In genomic region chr9:122526602-122527001, GRCh38 we compare ENCODE assay signal across 25 cellular contexts. TPM values are rescaled to one million over a fixed set of nuclear protein-coding genes. Genes with fewer than 3 reads are reported as not detected.
"Had no signal": no experiment of that assay in that cellular context is flagged by ENCODE, and none has a peak within 500 bp of the region (broad histone marks: within the 10 kb centered on the region; RNA-seq: fewer than 3 reads in every experiment).

No MANE protein-coding gene starts in this region.

- H3K36me3 Mint-ChIP-seq: activated CD8-positive, alpha-beta memory T cell treated with anti-CD3 and anti-CD28 coated beads, Interleukin-2, amount 10 ng/mL, durations not matched to agents 7 days and 5 days; natural killer cell had no signal

- H3K9ac ChIP-seq: parathyroid adenoma had no signal

- DNase-seq: activated CD8-positive, alpha-beta memory T cell treated with anti-CD3 and anti-CD28 coated beads, Interleukin-2, amount 10 ng/mL, durations not matched to agents 7 days and 5 days; activated naive CD4-positive, alpha-beta T cell treated with Interleukin-2 at 50 U/mL for 16 hours; adrenal gland; erythroblast; foreskin melanocyte; glutamatergic neuron; hypothalamus; lower lobe of right lung; natural killer cell; sigmoid colon; stimulated activated naive CD4-positive, alpha-beta T cell; SW 1271 had no signal

- H3K79me2 ChIP-seq: parathyroid adenoma had no signal

- H2AFZ ChIP-seq: parathyroid adenoma had no signal

- H3K36me3 ChIP-seq: adrenal gland, breast epithelium, lower lobe of right lung, neutrophil, sigmoid colon, tibial nerve had no signal

- H3K4me1 Mint-ChIP-seq: activated CD8-positive, alpha-beta memory T cell treated with anti-CD3 and anti-CD28 coated beads, Interleukin-2, amount 10 ng/mL, durations not matched to agents 7 days and 5 days; natural killer cell; WTC11 had no signal

- H3K4me1 ChIP-seq: adrenal gland, breast epithelium, lower lobe of right lung, parathyroid adenoma, sigmoid colon, tibial nerve had no signal

- H3K4me3 ChIP-seq: adrenal gland, breast epithelium, coronary artery, lower lobe of right lung, sigmoid colon, tibial nerve had no signal

- H3K4me3 Mint-ChIP-seq: activated CD8-positive, alpha-beta memory T cell treated with anti-CD3 and anti-CD28 coated beads, Interleukin-2, amount 10 ng/mL, durations not matched to agents 7 days and 5 days; natural killer cell; WTC11 had no signal

- FAIRE-seq: astrocyte, endometrium, keratinocyte, TTC549, urothelium cell line had no signal

- H3K27ac Mint-ChIP-seq: activated CD8-positive, alpha-beta memory T cell treated with anti-CD3 and anti-CD28 coated beads, Interleukin-2, amount 10 ng/mL, durations not matched to agents 7 days and 5 days; natural killer cell; WTC11 had no signal

- H3K27me3 ChIP-seq: breast epithelium, sigmoid colon, tibial nerve had no signal

- H3K9me3 ChIP-seq: adrenal gland, breast epithelium, lower lobe of right lung, neutrophil, sigmoid colon, tibial nerve had no signal

- ATAC-seq: activated CD8-positive, alpha-beta memory T cell treated with anti-CD3 and anti-CD28 coated beads, Interleukin-2, amount 10 ng/mL, durations not matched to agents 7 days and 5 days; lower lobe of right lung; natural killer cell; Right ventricle myocardium inferior; WTC11 had no signal

- H3K9me3 Mint-ChIP-seq: natural killer cell had no signal

- H3K27ac ChIP-seq: adrenal gland, breast epithelium, coronary artery, lower lobe of right lung, neutrophil, parathyroid adenoma, sigmoid colon, tibial nerve had no signal

RNA-seq across cellular contexts. Expression of gene OR1N1, which starts 0.5 kb away (rescaled TPM):
- total RNA-seq: activated CD8-positive, alpha-beta memory T cell treated with anti-CD3 and anti-CD28 coated beads, Interleukin-2, amount 10 ng/mL, durations not matched to agents 7 days and 5 days; adrenal gland; astrocyte; breast epithelium; lower lobe of right lung; natural killer cell; Right ventricle myocardium inferior; sigmoid colon; T-helper 2 cell treated with Interferon-gamma antibody and Interleukin-4, amounts not matched to agents 100 ng/mL and 5 ng/mL, for 36 hours; tibial nerve; WTC11 had no signal
- polyA plus RNA-seq: adrenal gland, keratinocyte, sigmoid colon had no signal

RNA-seq across cellular contexts. Expression of gene OR1J4, which starts 7.7 kb away (rescaled TPM):
- total RNA-seq: activated CD8-positive, alpha-beta memory T cell treated with anti-CD3 and anti-CD28 coated beads, Interleukin-2, amount 10 ng/mL, durations not matched to agents 7 days and 5 days; adrenal gland; astrocyte; breast epithelium; lower lobe of right lung; natural killer cell; Right ventricle myocardium inferior; sigmoid colon; T-helper 2 cell treated with Interferon-gamma antibody and Interleukin-4, amounts not matched to agents 100 ng/mL and 5 ng/mL, for 36 hours; tibial nerve; WTC11 had no signal
- polyA plus RNA-seq: adrenal gland, keratinocyte, sigmoid colon had no signal

RNA-seq across cellular contexts. Expression of gene OR1J2, which starts 16.0 kb away (rescaled TPM):
- total RNA-seq: activated CD8-positive, alpha-beta memory T cell treated with anti-CD3 and anti-CD28 coated beads, Interleukin-2, amount 10 ng/mL, durations not matched to agents 7 days and 5 days; adrenal gland; astrocyte; breast epithelium; lower lobe of right lung; natural killer cell; Right ventricle myocardium inferior; T-helper 2 cell treated with Interferon-gamma antibody and Interleukin-4, amounts not matched to agents 100 ng/mL and 5 ng/mL, for 36 hours; tibial nerve; WTC11 had no signal
- polyA plus RNA-seq: adrenal gland, keratinocyte, sigmoid colon had no signal

RNA-seq across cellular contexts. Expression of gene OR1N2, which starts 26.3 kb away (rescaled TPM):
- total RNA-seq: activated CD8-positive, alpha-beta memory T cell treated with anti-CD3 and anti-CD28 coated beads, Interleukin-2, amount 10 ng/mL, durations not matched to agents 7 days and 5 days; adrenal gland; astrocyte; lower lobe of right lung; natural killer cell; Right ventricle myocardium inferior; sigmoid colon; T-helper 2 cell treated with Interferon-gamma antibody and Interleukin-4, amounts not matched to agents 100 ng/mL and 5 ng/mL, for 36 hours; tibial nerve; WTC11 had no signal
- polyA plus RNA-seq: adrenal gland, keratinocyte, sigmoid colon had no signal

RNA-seq across cellular contexts. Expression of gene OR1J1, which starts 48.9 kb away (rescaled TPM):
- total RNA-seq: activated CD8-positive, alpha-beta memory T cell treated with anti-CD3 and anti-CD28 coated beads, Interleukin-2, amount 10 ng/mL, durations not matched to agents 7 days and 5 days; adrenal gland; astrocyte; breast epithelium; lower lobe of right lung; natural killer cell; Right ventricle myocardium inferior; sigmoid colon; T-helper 2 cell treated with Interferon-gamma antibody and Interleukin-4, amounts not matched to agents 100 ng/mL and 5 ng/mL, for 36 hours; tibial nerve; WTC11 had no signal
- polyA plus RNA-seq: adrenal gland, keratinocyte, sigmoid colon had no signal
